Comparison of ENCODE assay signal across 10 cellular contexts in the genomic region with DNA sequence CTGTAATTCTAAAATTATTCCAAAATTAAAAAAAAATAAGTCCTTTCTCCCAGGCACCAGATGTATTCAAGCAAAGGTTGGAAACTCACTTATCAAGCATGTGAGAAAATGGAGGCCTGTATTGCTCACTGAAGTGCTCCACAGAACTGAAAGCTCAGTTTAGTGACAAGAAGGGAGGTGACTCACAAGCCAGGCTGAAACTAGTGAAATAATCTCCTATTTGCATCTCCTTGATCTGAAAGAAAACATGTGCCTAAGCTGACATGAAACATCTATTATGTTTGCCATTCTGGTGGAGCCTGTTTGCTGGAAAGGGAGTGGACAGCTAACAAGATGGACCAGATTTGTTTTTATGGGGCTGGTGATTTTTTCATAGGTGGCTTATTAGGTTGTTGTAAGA. TPM values are rescaled to one million over a fixed set of nuclear protein-coding genes. Genes with fewer than 3 reads are reported as not detected.
DNase-seq lines count a peak whose midpoint lies in the region; ATAC-seq, FAIRE-seq and TF ChIP-seq lines count a peak whose summit lies in the region.
"Had no signal": no experiment of that assay in that cellular context is flagged by ENCODE, and none has a peak within 500 bp of the region (broad histone marks: within the 10 kb centered on the region; RNA-seq: fewer than 3 reads in every experiment).

No MANE protein-coding gene starts in this region.

- no peak overlapping the region for H3K4me3 ChIP-seq in K562

- H3K27ac ChIP-seq in K562 (ENCODE audit: extremely low read depth, low read depth, low read length) = peak overlapping the region; percentile 13; the same call in 2 of the 3 replicates

- intact Hi-C loops in activated CD4-positive, alpha-beta T cell treated with anti-CD3 and anti-CD28 coated beads for 36 hours (cut with DNase I, micrococcal nuclease) = no loop called here
- intact Hi-C loops in K562 (cut with micrococcal nuclease) (no loop called here), CD14-positive monocyte (cut with micrococcal nuclease) (no loop called here)

- H3K4me3 Mint-ChIP-seq in activated CD4-positive, alpha-beta T cell treated with anti-CD3 and anti-CD28 coated beads for 36 hours = no peak overlapping the region
- H3K4me3 Mint-ChIP-seq in activated CD4-positive, alpha-beta T cell treated with anti-CD3 and anti-CD28 coated beads, Interleukin-2, amount 10 ng/mL, durations not matched to agents 7 days and 5 days = no peak overlapping the region
- H3K4me3 Mint-ChIP-seq in type B pancreatic cell (peak overlapping the region; percentile 66), CD14-positive monocyte (no peak overlapping the region)

- H3K27ac Mint-ChIP-seq in activated CD4-positive, alpha-beta T cell treated with anti-CD3 and anti-CD28 coated beads for 36 hours = no peak overlapping the region
- no peak overlapping the region for H3K27ac Mint-ChIP-seq in activated CD4-positive, alpha-beta T cell treated with anti-CD3 and anti-CD28 coated beads, Interleukin-2, amount 10 ng/mL, durations not matched to agents 7 days and 5 days
- H3K27ac Mint-ChIP-seq in type B pancreatic cell = peak overlapping the region; percentile 89
- no peak overlapping the region for H3K27ac Mint-ChIP-seq in CD14-positive monocyte
- H3K27ac Mint-ChIP-seq: activated naive CD4-positive, alpha-beta T cell treated with anti-CD3 and anti-CD28 coated beads, Interleukin-2, amount 50 U/mL, for 72 hours had no signal

- no TSS peak for BruUV-seq in K562 (replicated peaks; lab: Mats Ljungman, UMichigan)

- TF ChIP-seq POLR2A in K562 (conservative IDR thresholded peaks at IDR 0.05) = no peak

- H3K27me3 ChIP-seq in K562 (ENCODE audit: control insufficient read depth in 2 of 2, insufficient read depth in 2 of 2, low read length in 2 of 2) = no peaks in the 10 kb centered on the region

- TF ChIP-seq EP300 in K562 (IDR thresholded peaks at IDR 0.05; ENCODE audit: low read length) = peak; percentile 38; the same call in 1 of the 2 replicates

- FAIRE-seq in K562 (lab: Jason Lieb, UNC) (peak; percentile 90), RCC 7860 (lab: Jason Lieb, UNC) (no peak)

- peaks cover 20% of the 10 kb centered on the region for H3K79me2 ChIP-seq in K562 (ENCODE audit: control insufficient read depth, insufficient read depth, low read length)

- H3K4me2 ChIP-seq in K562 (ENCODE audit: insufficient read depth, low read length) = no peak overlapping the region

- H3K4me1 Mint-ChIP-seq in activated CD4-positive, alpha-beta T cell treated with anti-CD3 and anti-CD28 coated beads for 36 hours = no peaks in the 10 kb centered on the region
- no peaks in the 10 kb centered on the region for H3K4me1 Mint-ChIP-seq in activated CD4-positive, alpha-beta T cell treated with anti-CD3 and anti-CD28 coated beads, Interleukin-2, amount 10 ng/mL, durations not matched to agents 7 days and 5 days
- H3K4me1 Mint-ChIP-seq in type B pancreatic cell (ENCODE audit: unreplicated experiment) = peaks cover 4% of the 10 kb centered on the region
- H3K4me1 Mint-ChIP-seq in CD14-positive monocyte = peaks cover 3% of the 10 kb centered on the region

- peaks cover 0 to 9% of the 10 kb centered on the region in 2 experiments; a peak in 3 of 5 replicates for H3K4me1 ChIP-seq in K562 (replicated peaks in 1 of 2; ENCODE audit: control insufficient read depth in 2 of 2, insufficient read depth in 2 of 2, low read length in 2 of 2)

- ATAC-seq in activated CD4-positive, alpha-beta T cell treated with anti-CD3 and anti-CD28 coated beads for 36 hours = peak; percentile 55
- ATAC-seq in HG03039 (IDR thresholded peaks at IDR 0.05; ENCODE audit: unreplicated experiment) = peak; percentile 74
- ATAC-seq in K562 = peak; percentile 91

- peaks cover 25% of the 10 kb centered on the region; the same call in 2 of the 3 replicates for H3K36me3 ChIP-seq in K562 (ENCODE audit: control insufficient read depth, insufficient read depth, low read length)

- no peak overlapping the region for H2AFZ ChIP-seq in K562 (ENCODE audit: low read depth, low read length)

- DNase-seq in activated CD4-positive, alpha-beta T cell treated with anti-CD3 and anti-CD28 coated beads for 36 hours = peak; percentile 3
- no peak for DNase-seq in activated CD4-positive, alpha-beta T cell treated with anti-CD3 and anti-CD28 coated beads, Interleukin-2, amount 10 ng/mL, durations not matched to agents 7 days and 5 days
- DNase-seq in K562 (ENCODE audit: extremely low read depth in 1 of 4, low spot score in 3 of 4) (peak in 2 of 4 experiments; percentile 40 to 59), type B pancreatic cell (ENCODE audit: extremely low spot score, unreplicated experiment) (no peak), RCC 7860 (ENCODE audit: low spot score) (no peak), CD14-positive monocyte (ENCODE audit: low spot score) (no peak)
- no peak for DNase-seq in activated CD4-positive, CD25-positive, alpha-beta regulatory T cell treated with anti-CD3 and anti-CD28 coated beads, Interleukin-2, amount 50 U/mL, for 72 hours

- H3K9me3 Mint-ChIP-seq in activated CD4-positive, alpha-beta T cell treated with anti-CD3 and anti-CD28 coated beads for 36 hours (ENCODE audit: low read depth) = no peaks in the 10 kb centered on the region
- H3K9me3 Mint-ChIP-seq in activated CD4-positive, alpha-beta T cell treated with anti-CD3 and anti-CD28 coated beads, Interleukin-2, amount 10 ng/mL, durations not matched to agents 7 days and 5 days = no peaks in the 10 kb centered on the region
- peaks cover 3% of the 10 kb centered on the region for H3K9me3 Mint-ChIP-seq in type B pancreatic cell
- no peaks in the 10 kb centered on the region for H3K9me3 Mint-ChIP-seq in CD14-positive monocyte
- H3K9me3 Mint-ChIP-seq: activated naive CD4-positive, alpha-beta T cell treated with anti-CD3 and anti-CD28 coated beads, Interleukin-2, amount 50 U/mL, for 72 hours had no signal

- in situ Hi-C loops in K562 (cut with MboI) = no loop called here

- TF ChIP-seq CTCF in K562 (IDR thresholded peaks at IDR 0.05 in 2 of 3, conservative IDR thresholded peaks at IDR 0.05 in 1 of 3; ENCODE audit: insufficient read depth in 2 of 3, low read depth in 1 of 3, low read length in 3 of 3) (no peak), type B pancreatic cell (conservative IDR thresholded peaks at IDR 0.05) (no peak), CD14-positive monocyte (IDR thresholded peaks at IDR 0.05) (no peak)

- peaks cover 3% of the 10 kb centered on the region for H3K27me3 Mint-ChIP-seq in activated CD4-positive, alpha-beta T cell treated with anti-CD3 and anti-CD28 coated beads for 36 hours
- H3K27me3 Mint-ChIP-seq in activated CD4-positive, alpha-beta T cell treated with anti-CD3 and anti-CD28 coated beads, Interleukin-2, amount 10 ng/mL, durations not matched to agents 7 days and 5 days = no peaks in the 10 kb centered on the region
- H3K27me3 Mint-ChIP-seq in type B pancreatic cell (no peaks in the 10 kb centered on the region), CD14-positive monocyte (ENCODE audit: low read depth in 3 of 3) (no peaks in the 10 kb centered on the region)

- H3K9ac ChIP-seq in K562 (ENCODE audit: insufficient read depth in 1 of 2, low read depth in 2 of 2, low read length in 2 of 2) = no peak overlapping the region

- POLR2A ChIA-PET in activated CD4-positive, alpha-beta T cell treated with anti-CD3 and anti-CD28 coated beads for 36 hours (lab: Charles Lee) = no interaction called here
- POLR2A ChIA-PET in activated CD4-positive, alpha-beta T cell treated with anti-CD3 and anti-CD28 coated beads, Interleukin-2, amount 10 ng/mL, durations not matched to agents 7 days and 5 days (lab: Charles Lee) = no interaction called here
- POLR2A ChIA-PET in K562 (lab: Yijun Ruan, JAX) = interaction anchor here (0.6 to 1.6 kb wide), 2 partner anchors 31 to 277 kb away, joined by 4 read pairs; no protein-coding TSS in a partner anchor

- H4K20me1 ChIP-seq in K562 (replicated peaks; ENCODE audit: control insufficient read depth, insufficient read depth, low read length) = no peaks in the 10 kb centered on the region

- TF ChIP-seq RAD21 in K562 (CRISPR knock-in tag; conservative IDR thresholded peaks at IDR 0.05 in 1 of 2, IDR thresholded peaks at IDR 0.05 in 1 of 2) = no peak

- no peaks in the 10 kb centered on the region for H3K9me1 ChIP-seq in K562 (ENCODE audit: control insufficient read depth, insufficient read depth, low read length)

- peaks cover 2% of the 10 kb centered on the region; the same call in 1 of the 2 replicates for H3K9me3 ChIP-seq in K562 (replicated peaks; ENCODE audit: control insufficient read depth, insufficient read depth, low read depth, low read length)

- H3K36me3 Mint-ChIP-seq in activated CD4-positive, alpha-beta T cell treated with anti-CD3 and anti-CD28 coated beads for 36 hours (ENCODE audit: low read depth) = no peaks in the 10 kb centered on the region
- no peaks in the 10 kb centered on the region for H3K36me3 Mint-ChIP-seq in activated CD4-positive, alpha-beta T cell treated with anti-CD3 and anti-CD28 coated beads, Interleukin-2, amount 10 ng/mL, durations not matched to agents 7 days and 5 days (ENCODE audit: low read depth)
- H3K36me3 Mint-ChIP-seq in type B pancreatic cell (peaks cover 3% of the 10 kb centered on the region), CD14-positive monocyte (no peaks in the 10 kb centered on the region)
- H3K36me3 Mint-ChIP-seq: activated naive CD4-positive, alpha-beta T cell treated with anti-CD3 and anti-CD28 coated beads, Interleukin-2, amount 50 U/mL, for 72 hours had no signal

- CTCF ChIA-PET in activated CD4-positive, alpha-beta T cell treated with anti-CD3 and anti-CD28 coated beads for 36 hours (lab: Charles Lee) = no interaction called here
- CTCF ChIA-PET in activated CD4-positive, alpha-beta T cell treated with anti-CD3 and anti-CD28 coated beads, Interleukin-2, amount 10 ng/mL, durations not matched to agents 7 days and 5 days (lab: Charles Lee) = no interaction called here
- CTCF ChIA-PET in K562 (lab: Yijun Ruan, JAX; ENCODE audit: low intra/inter-chr PET ratio) = no interaction called here

RNA-seq across cellular contexts. Expression of gene AMELX, which starts 54.0 kb away (rescaled TPM):
- not detected for total RNA-seq in activated CD4-positive, alpha-beta T cell treated with anti-CD3 and anti-CD28 coated beads for 36 hours
- total RNA-seq in activated CD4-positive, alpha-beta T cell treated with anti-CD3 and anti-CD28 coated beads, Interleukin-2, amount 10 ng/mL, durations not matched to agents 7 days and 5 days = not detected
- total RNA-seq in K562 (2011; cell fraction: chromatin; rRNA removed; ENCODE audit: low replicate concordance) = not detected in 2 replicates
- not detected in 2 replicates for total RNA-seq in K562 (2011; cell fraction: nucleolus; rRNA removed)
- total RNA-seq in K562 (2011; cell fraction: nucleoplasm; rRNA removed) = not detected in 2 replicates
- total RNA-seq in K562 (2014; rRNA removed) (not detected in 2 replicates), K562 (2014; rRNA removed; fragmentation: Illumina TruSeq; extraction: Trizol) (not detected in 2 replicates), K562 (2015; rRNA removed; fragmentation: Illumina TruSeq; extraction: Trizol) (not detected in 2 replicates), K562 (2021) (0.22 TPM in 1 of 2 replicates, not detected in the other), type B pancreatic cell (ENCODE audit: low replicate concordance) (not detected in 2 replicates)
- polyA plus RNA-seq in K562 (2011; rRNA removed) (not detected in 2 replicates), K562 (2014; fragmentation: Illumina TruSeq; extraction: Trizol) (not detected in 2 replicates), K562 (2014; fragmentation: Nextera tagmentation; extraction: Ambion mirVana) (not detected), K562 (2014; rRNA removed) (not detected in 2 replicates), CD14-positive monocyte (not detected)
- polyA plus RNA-seq in K562 (2011; cell fraction: cytosol; rRNA removed) = not detected in 2 replicates
- polyA plus RNA-seq in K562 (2011; cell fraction: nucleus; rRNA removed) = not detected in 2 replicates
- not detected in 2 replicates for polyA plus RNA-seq in K562 (2012)
- polyA minus RNA-seq in K562 (2011; rRNA and poly(A)+ RNA removed) = not detected in 2 replicates
- not detected in 2 replicates for polyA minus RNA-seq in K562 (2011; cell fraction: cytosol; rRNA and poly(A)+ RNA removed)
- not detected in 2 replicates for polyA minus RNA-seq in K562 (2011; cell fraction: nucleus; rRNA and poly(A)+ RNA removed)
- total RNA-seq: activated naive CD4-positive, alpha-beta T cell treated with anti-CD3 and anti-CD28 coated beads, Interleukin-2, amount 50 U/mL, for 72 hours; liver had no signal
- polyA plus RNA-seq: liver had no signal
